9 cellular contexts compared by ENCODE assay signal in genomic region chr4:17616283-17616682, GRCh38. TPM values are rescaled to one million over a fixed set of nuclear protein-coding genes. Genes with fewer than 3 reads are reported as not detected.
A peak's percentile ranks its signal among the peaks of the same experiment; 100 is the strongest.
DNase-seq lines count a peak whose midpoint lies in the region; ATAC-seq and TF ChIP-seq lines count a peak whose summit lies in the region.
"Had no signal": no experiment of that assay in that cellular context is flagged by ENCODE, and none has a peak within 500 bp of the region (broad histone marks: within the 10 kb centered on the region; RNA-seq: fewer than 3 reads in every experiment).

No MANE protein-coding gene starts in this region.

- peaks cover 7% of the 10 kb centered on the region; the same call in 1 of the 2 replicates for H3K27me3 Mint-ChIP-seq in HFFc6 (ENCODE audit: insufficient read depth)
- peaks cover 3% of the 10 kb centered on the region for H3K27me3 Mint-ChIP-seq in activated CD4-positive, alpha-beta memory T cell treated with anti-CD3 and anti-CD28 coated beads for 36 hours

- peak overlapping the region; percentile 73 for H3K4me3 Mint-ChIP-seq in HFFc6
- peak overlapping the region; percentile 53 for H3K4me3 Mint-ChIP-seq in activated CD4-positive, alpha-beta memory T cell treated with anti-CD3 and anti-CD28 coated beads for 36 hours

- no peak overlapping the region for H2AFZ ChIP-seq in smooth muscle cell (ENCODE audit: low read depth)

- H3K4me1 ChIP-seq in smooth muscle cell (ENCODE audit: low read depth) = peaks cover 7% of the 10 kb centered on the region

- H3K27ac Mint-ChIP-seq in HFFc6 = no peak overlapping the region; the same call in 1 of the 2 replicates
- peak overlapping the region; percentile 0 for H3K27ac Mint-ChIP-seq in activated CD4-positive, alpha-beta memory T cell treated with anti-CD3 and anti-CD28 coated beads for 36 hours

- ATAC-seq in Right ventricle myocardium inferior (no peak), GM19328 (IDR thresholded peaks at IDR 0.05; ENCODE audit: unreplicated experiment) (no peak)
- ATAC-seq: mucosa of descending colon had no signal

- peaks cover 18% of the 10 kb centered on the region for H3K36me3 Mint-ChIP-seq in HFFc6 (ENCODE audit: low read depth)
- H3K36me3 Mint-ChIP-seq in activated CD4-positive, alpha-beta memory T cell treated with anti-CD3 and anti-CD28 coated beads for 36 hours = peaks cover 24% of the 10 kb centered on the region

- intact Hi-C loops in activated CD4-positive, alpha-beta memory T cell treated with anti-CD3 and anti-CD28 coated beads for 36 hours (cut with micrococcal nuclease) = no loop called here
- intact Hi-C loops in Right ventricle myocardium inferior (cut with DNase I) = loop anchor here (5.0 kb wide), 1 partner anchor 196 kb away; the partner anchor contains the start of genes DCAF16 and NCAPG

- H3K36me3 ChIP-seq in smooth muscle cell (ENCODE audit: low read depth) = peaks cover 7% of the 10 kb centered on the region

- POLR2A ChIA-PET in activated CD4-positive, alpha-beta memory T cell treated with anti-CD3 and anti-CD28 coated beads for 36 hours (lab: Charles Lee) = interaction anchor here (0.6 kb wide), 1 partner anchor 10 kb away, joined by 5 read pairs; no protein-coding TSS in a partner anchor

- H3K27me3 ChIP-seq in smooth muscle cell (ENCODE audit: low read depth) = no peaks in the 10 kb centered on the region

- no peak overlapping the region for H3K27ac ChIP-seq in smooth muscle cell (ENCODE audit: low read depth)

- H3K9ac ChIP-seq in smooth muscle cell (ENCODE audit: low read depth) = no peak overlapping the region

- peak overlapping the region; percentile 37 for H3K4me3 ChIP-seq in fibroblast of the aortic adventitia (ENCODE audit: low read depth, low read length)
- H3K4me3 ChIP-seq in smooth muscle cell = peak overlapping the region; percentile 5
- H3K4me3 ChIP-seq: mucosa of descending colon had no signal

- H3K4me2 ChIP-seq in smooth muscle cell = peak overlapping the region; percentile 97

- peaks cover 41% of the 10 kb centered on the region for H3K4me1 Mint-ChIP-seq in HFFc6 (ENCODE audit: low read depth)
- H3K4me1 Mint-ChIP-seq in activated CD4-positive, alpha-beta memory T cell treated with anti-CD3 and anti-CD28 coated beads for 36 hours (ENCODE audit: low read depth) = peaks cover 51% of the 10 kb centered on the region

- CTCF ChIA-PET in activated CD4-positive, alpha-beta memory T cell treated with anti-CD3 and anti-CD28 coated beads for 36 hours (lab: Charles Lee) = interaction anchor here (1.2 to 3.1 kb wide), 4 partner anchors 20 to 193 kb away, joined by 3 to 19 read pairs (median 6); no protein-coding TSS in a partner anchor

- H3K79me2 ChIP-seq in smooth muscle cell (ENCODE audit: low read depth) = peaks cover 60% of the 10 kb centered on the region

- DNase-seq in HFFc6 = no peak
- DNase-seq in activated CD4-positive, alpha-beta memory T cell treated with anti-CD3 and anti-CD28 coated beads for 36 hours = no peak
- DNase-seq in fibroblast of the aortic adventitia (ENCODE audit: low read depth) = no peak
- DNase-seq in smooth muscle cell (lab: John Stamatoyannopoulos, UW; ENCODE audit: unreplicated experiment) = no peak
- DNase-seq in medulla oblongata (ENCODE audit: extremely low spot score) = no peak
- DNase-seq in Right ventricle myocardium inferior (ENCODE audit: missing footprints) = no peak
- DNase-seq: mucosa of descending colon, NCI-H187 treated with DMSO at 0.1 percent for 48 hours had no signal

- no peaks in the 10 kb centered on the region for H3F3A ChIP-seq in smooth muscle cell (ENCODE audit: low read depth)

- H3K9me3 ChIP-seq in smooth muscle cell (replicated peaks; ENCODE audit: low read depth) = no peaks in the 10 kb centered on the region
- H3K9me3 ChIP-seq: mucosa of descending colon had no signal

- TF ChIP-seq CTCF in HFFc6 (IDR thresholded peaks at IDR 0.05) = no peak
- no peak for TF ChIP-seq CTCF in fibroblast of the aortic adventitia (IDR thresholded peaks at IDR 0.05; ENCODE audit: insufficient read depth, low read length)
- TF ChIP-seq CTCF in smooth muscle cell (IDR thresholded peaks at IDR 0.05; ENCODE audit: borderline replicate concordance, insufficient read depth, poor library complexity, severe bottlenecking) = no peak

- 86% methylated on average over 5 of the region's 5 CpGs for WGBS in smooth muscle cell (ENCODE audit: low lambda C conversion rate)

- H3K9me3 Mint-ChIP-seq in HFFc6 = no peaks in the 10 kb centered on the region
- H3K9me3 Mint-ChIP-seq in activated CD4-positive, alpha-beta memory T cell treated with anti-CD3 and anti-CD28 coated beads for 36 hours = no peaks in the 10 kb centered on the region

- peaks cover 62% of the 10 kb centered on the region for H4K20me1 ChIP-seq in smooth muscle cell (ENCODE audit: low read depth)

RNA-seq across cellular contexts. Expression of gene MED28, which starts 1.8 kb away (rescaled TPM):
- total RNA-seq in HFFc6 (2021; fragmentation: NEBNext Ultra II Directional; extraction: Animal tissue kit (Norgen Biotek cat#: 25700)) = 10 to 100 TPM; 32.4 to 40.1 (median 36.4) TPM
- total RNA-seq in activated CD4-positive, alpha-beta memory T cell treated with anti-CD3 and anti-CD28 coated beads for 36 hours = 10 to 100 TPM; 52.9 to 54.5 TPM
- 10.0 and 11.4 TPM in 2 replicates for total RNA-seq in fibroblast of the aortic adventitia (ENCODE audit: low replicate concordance)
- total RNA-seq in smooth muscle cell = 10.4 and 10.9 TPM in 2 replicates
- polyA plus RNA-seq in smooth muscle cell = 39.5 and 42.0 TPM in 2 replicates
- total RNA-seq in Right ventricle myocardium inferior = 22.0 TPM

RNA-seq across cellular contexts. Expression of gene LAP3, which starts 39.3 kb away (rescaled TPM):
- 10 to 100 TPM; 54.4 to 56.3 (median 55.7) TPM for total RNA-seq in HFFc6 (2021; fragmentation: NEBNext Ultra II Directional; extraction: Animal tissue kit (Norgen Biotek cat#: 25700))
- total RNA-seq in activated CD4-positive, alpha-beta memory T cell treated with anti-CD3 and anti-CD28 coated beads for 36 hours = 100 to 1,000 TPM; 118 to 120 TPM
- total RNA-seq in fibroblast of the aortic adventitia (ENCODE audit: low replicate concordance) (76.9 and 306 TPM in 2 replicates), smooth muscle cell (29.1 and 42.9 TPM in 2 replicates), Right ventricle myocardium inferior (56.9 TPM)
- polyA plus RNA-seq in smooth muscle cell = 37.6 and 38.6 TPM in 2 replicates
